ENCODE assay signal across 8 cellular contexts in the genomic region with DNA sequence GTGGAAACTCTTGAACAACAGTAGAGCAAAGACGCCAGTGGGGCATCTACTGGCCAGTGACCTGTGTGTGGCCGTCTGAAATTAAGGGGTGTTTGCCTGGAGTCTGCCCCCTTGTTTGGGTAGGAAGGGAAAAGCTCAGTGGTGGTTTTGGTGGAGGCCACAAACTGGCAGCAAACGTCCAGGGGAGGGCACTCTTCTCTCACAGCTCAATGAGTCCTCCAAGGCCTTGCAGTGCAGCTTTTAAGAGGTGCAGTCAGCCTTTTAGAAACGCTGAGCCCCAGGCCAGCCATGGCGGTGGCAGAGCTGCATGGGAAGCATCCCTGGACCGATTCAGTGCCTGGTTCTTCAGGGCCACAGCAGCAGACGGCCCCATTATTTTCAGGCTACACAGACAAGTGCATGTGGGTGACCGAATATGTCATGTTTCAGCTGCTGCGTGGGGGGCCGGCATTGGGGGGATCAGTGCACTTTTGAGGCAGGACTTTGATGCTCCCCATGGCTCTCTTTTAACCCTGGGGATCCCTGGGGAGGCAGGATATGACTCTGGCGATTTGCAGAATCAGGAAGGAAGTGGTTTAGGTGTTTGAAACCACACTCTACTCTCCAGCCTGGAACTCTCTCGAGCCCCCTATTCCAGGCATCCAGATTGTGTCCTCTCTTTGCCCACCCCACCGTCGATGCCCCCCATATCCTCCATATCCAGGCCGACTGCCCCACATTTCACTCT.
A peak's percentile ranks its signal among the peaks of the same experiment; 100 is the strongest.
DNase-seq lines count a peak whose midpoint lies in the region; ATAC-seq, FAIRE-seq and TF ChIP-seq lines count a peak whose summit lies in the region.

No MANE protein-coding gene starts in this region.

- no peak overlapping the region for H3K27ac ChIP-seq in prostate gland

- no peaks in the 10 kb centered on the region for H3K4me1 ChIP-seq in prostate gland (replicated peaks)

- H3K36me3 Mint-ChIP-seq in glutamatergic neuron (ENCODE audit: unreplicated experiment), result no peaks in the 10 kb centered on the region

- TF ChIP-seq CTCF in D721Med (IDR thresholded peaks at IDR 0.05; ENCODE audit: insufficient read depth, missing control alignments) (peak; percentile 48), LNCAP (IDR thresholded peaks at IDR 0.05) (peak; percentile 87), glutamatergic neuron (IDR thresholded peaks at IDR 0.05; ENCODE audit: partially characterized antibody, unreplicated experiment) (peak; percentile 42), prostate gland (IDR thresholded peaks at IDR 0.05) (peak in 3 of 4 experiments; percentile 31 to 60 (median 59))

- no peak overlapping the region for H3K4me3 ChIP-seq in prostate gland

- peaks cover 4% of the 10 kb centered on the region for H3K27me3 ChIP-seq in prostate gland (replicated peaks; ENCODE audit: insufficient read depth)

- peaks cover 2% of the 10 kb centered on the region for H3K27me3 Mint-ChIP-seq in glutamatergic neuron (ENCODE audit: unreplicated experiment)

- ATAC-seq in GM19455 (IDR thresholded peaks at IDR 0.05; ENCODE audit: unreplicated experiment), result no peak
- no peak for ATAC-seq in GM21515 (IDR thresholded peaks at IDR 0.05; ENCODE audit: unreplicated experiment)

- H3K4me3 Mint-ChIP-seq in glutamatergic neuron (ENCODE audit: unreplicated experiment), result no peak overlapping the region

- no peaks in the 10 kb centered on the region for H3K4me1 Mint-ChIP-seq in glutamatergic neuron (ENCODE audit: low read depth, unreplicated experiment)

- 53% methylated on average over 15 of the region's 15 CpGs for WGBS in prostate gland

- TF ChIP-seq POLR2A in prostate gland (IDR thresholded peaks at IDR 0.05), result no peak

- no peaks in the 10 kb centered on the region for H3K9me3 Mint-ChIP-seq in glutamatergic neuron (ENCODE audit: unreplicated experiment)

- in situ Hi-C loops in SK-MEL-5 (cut with HindIII; ENCODE audit: low pct_unique_long_range_greater_than_20kb, low sequenced_read_pairs), result no loop called here

- intact Hi-C loops in prostate gland (cut with DNase I), result loop anchor here (5.0 kb wide), 2 partner anchors 623 to 933 kb away; no protein-coding TSS in a partner anchor

- H3K9me3 ChIP-seq in prostate gland, result no peaks in the 10 kb centered on the region

- H3K27ac Mint-ChIP-seq in glutamatergic neuron (ENCODE audit: unreplicated experiment), result no peak overlapping the region

- no peaks in the 10 kb centered on the region for H3K36me3 ChIP-seq in prostate gland

- no peak for FAIRE-seq in D721Med (lab: Jason Lieb, UNC)

- DNase-seq in D721Med (ENCODE audit: insufficient read length, low spot score) (no peak), SK-MEL-5 (ENCODE audit: low read depth, low spot score) (peak; percentile 88), glutamatergic neuron (peak; percentile 69), prostate gland (ENCODE audit: low spot score) (peak; percentile 33)
- no peak for DNase-seq in effector CD8-positive, alpha-beta T cell (lab: John Stamatoyannopoulos, UW)

Comparison
In these comparisons a context has a peak if more than half of its experiments do, and no peak if none do; other contexts are left out.
1. DNase-seq: peak in SK-MEL-5 (single experiment), glutamatergic neuron (single experiment) and prostate gland (single experiment); none in D721Med (single experiment) and effector CD8-positive, alpha-beta T cell (single experiment).
2. Peak in every context shown above with its lines, with median percentiles within 50 percentile points of each other: CTCF ChIP-seq.